17 cellular contexts compared by ENCODE assay signal in genomic region chr5:120538644-120539043, GRCh38.
A peak's percentile ranks its signal among the peaks of the same experiment; 100 is the strongest.
DNase-seq lines count a peak whose midpoint lies in the region; ATAC-seq and TF ChIP-seq lines count a peak whose summit lies in the region.
"Had no signal": no experiment of that assay in that cellular context is flagged by ENCODE, and none has a peak within 500 bp of the region (broad histone marks: within the 10 kb centered on the region; RNA-seq: fewer than 3 reads in every experiment).

No MANE protein-coding gene starts in this region.

- H3K27ac ChIP-seq in DND-41 (ENCODE audit: low read length) (no peak overlapping the region), mammary epithelial cell (ENCODE audit: insufficient read depth, low read depth, low read length) (peak overlapping the region; percentile 27), neural progenitor cell (no peak overlapping the region)
- H3K27ac ChIP-seq in effector memory CD4-positive, alpha-beta T cell (ENCODE audit: insufficient read depth, low read length, poor library complexity, severe bottlenecking), result no peak overlapping the region
- H3K27ac ChIP-seq: upper lobe of left lung had no signal

- peaks cover 2% of the 10 kb centered on the region for H3K27me3 Mint-ChIP-seq in neural progenitor cell (ENCODE audit: insufficient read depth, low read depth)
- H3K27me3 Mint-ChIP-seq in activated CD4-positive, alpha-beta memory T cell treated with anti-CD3 and anti-CD28 coated beads, Interleukin-2, amount 10 ng/mL, durations not matched to agents 7 days and 5 days, result no peaks in the 10 kb centered on the region
- no peaks in the 10 kb centered on the region for H3K27me3 Mint-ChIP-seq in stimulated activated naive CD8-positive, alpha-beta T cell treated with anti-CD3 and anti-CD28 coated beads, Interleukin-15, amount 100 ng/mL, for 72 hours
- H3K27me3 Mint-ChIP-seq: activated CD4-positive, alpha-beta memory T cell treated with anti-CD3 and anti-CD28 coated beads for 36 hours had no signal

- H2AFZ ChIP-seq in DND-41 (ENCODE audit: low read depth, low read length) (peak overlapping the region; percentile 20; the same call in 1 of the 2 replicates), mammary epithelial cell (ENCODE audit: low read depth, low read length) (peak overlapping the region; percentile 63), neural progenitor cell (replicated peaks) (peak overlapping the region; percentile 58)

- H3K4me3 ChIP-seq in DND-41 (ENCODE audit: low read depth in 1 of 2, low read length in 2 of 2), result no peak overlapping the region
- H3K4me3 ChIP-seq in mammary epithelial cell (replicated peaks in 1 of 3; ENCODE audit: insufficient read depth in 1 of 3, low read depth in 2 of 3, low read length in 3 of 3), result no peak overlapping the region
- no peak overlapping the region for H3K4me3 ChIP-seq in neural progenitor cell
- no peak overlapping the region for H3K4me3 ChIP-seq in effector memory CD4-positive, alpha-beta T cell (ENCODE audit: insufficient read depth, low read depth, low read length, poor library complexity, severe bottlenecking)
- H3K4me3 ChIP-seq: upper lobe of left lung had no signal

- H3K36me3 ChIP-seq in DND-41 (ENCODE audit: insufficient read depth, low read length) (no peaks in the 10 kb centered on the region), mammary epithelial cell (ENCODE audit: insufficient read depth, low read length) (no peaks in the 10 kb centered on the region), neural progenitor cell (no peaks in the 10 kb centered on the region)
- no peaks in the 10 kb centered on the region for H3K36me3 ChIP-seq in effector memory CD4-positive, alpha-beta T cell (ENCODE audit: control insufficient read depth, insufficient read depth, low read length)
- H3K36me3 ChIP-seq: upper lobe of left lung had no signal

- H3K27me3 ChIP-seq in DND-41 (ENCODE audit: insufficient read depth, low read length, poor library complexity) (no peaks in the 10 kb centered on the region), mammary epithelial cell (ENCODE audit: insufficient read depth, low read length) (no peaks in the 10 kb centered on the region), neural progenitor cell (no peaks in the 10 kb centered on the region)
- H3K27me3 ChIP-seq in effector memory CD4-positive, alpha-beta T cell (replicated peaks; ENCODE audit: control insufficient read depth, insufficient read depth, low read length, poor library complexity, severe bottlenecking), result no peaks in the 10 kb centered on the region
- H3K27me3 ChIP-seq: upper lobe of left lung had no signal

- no peaks in the 10 kb centered on the region for H3F3A ChIP-seq in neural progenitor cell (ENCODE audit: low read depth)

- no peaks in the 10 kb centered on the region for H3K9me3 Mint-ChIP-seq in neural progenitor cell
- peaks cover 2% of the 10 kb centered on the region for H3K9me3 Mint-ChIP-seq in activated CD4-positive, alpha-beta memory T cell treated with anti-CD3 and anti-CD28 coated beads, Interleukin-2, amount 10 ng/mL, durations not matched to agents 7 days and 5 days
- H3K9me3 Mint-ChIP-seq in stimulated activated naive CD8-positive, alpha-beta T cell treated with anti-CD3 and anti-CD28 coated beads, Interleukin-15, amount 100 ng/mL, for 72 hours, result no peaks in the 10 kb centered on the region

- TF ChIP-seq CTCF in DND-41 (IDR thresholded peaks at IDR 0.05; ENCODE audit: borderline replicate concordance, extremely low read depth, low read length, poor library complexity, severe bottlenecking) (no peak), mammary epithelial cell (conservative IDR thresholded peaks at IDR 0.05 in 1 of 2, IDR thresholded peaks at IDR 0.05 in 1 of 2; ENCODE audit: extremely low read depth in 1 of 2, insufficient read depth in 1 of 2, low read depth in 1 of 2, low read length in 2 of 2) (no peak), neural progenitor cell (IDR thresholded peaks at IDR 0.05) (no peak)

- dilution Hi-C loops in mammary epithelial cell (cut with HindIII; ENCODE audit: low sequenced_read_pairs), result no loop called here

- H3K4me1 ChIP-seq in DND-41 (ENCODE audit: insufficient read depth, low read length), result no peaks in the 10 kb centered on the region
- peaks cover 19% of the 10 kb centered on the region for H3K4me1 ChIP-seq in mammary epithelial cell (ENCODE audit: insufficient read depth, low read length)
- no peaks in the 10 kb centered on the region for H3K4me1 ChIP-seq in neural progenitor cell
- no peaks in the 10 kb centered on the region for H3K4me1 ChIP-seq in effector memory CD4-positive, alpha-beta T cell (ENCODE audit: control insufficient read depth, insufficient read depth, low read length, poor library complexity, severe bottlenecking)
- H3K4me1 ChIP-seq: upper lobe of left lung had no signal

- no peak for ATAC-seq in DND-41 (ENCODE audit: insufficient read depth, low read depth)
- no peak for ATAC-seq in stimulated activated naive CD8-positive, alpha-beta T cell treated with anti-CD3 and anti-CD28 coated beads, Interleukin-15, amount 100 ng/mL, for 72 hours

- H3K9ac ChIP-seq in DND-41 (ENCODE audit: low read depth, low read length) (no peak overlapping the region), mammary epithelial cell (ENCODE audit: insufficient read depth, low read length) (no peak overlapping the region), neural progenitor cell (no peak overlapping the region)

- no peak overlapping the region for H3K27ac Mint-ChIP-seq in neural progenitor cell
- no peak overlapping the region for H3K27ac Mint-ChIP-seq in activated CD4-positive, alpha-beta memory T cell treated with anti-CD3 and anti-CD28 coated beads, Interleukin-2, amount 10 ng/mL, durations not matched to agents 7 days and 5 days
- no peak overlapping the region for H3K27ac Mint-ChIP-seq in stimulated activated naive CD8-positive, alpha-beta T cell treated with anti-CD3 and anti-CD28 coated beads, Interleukin-15, amount 100 ng/mL, for 72 hours
- H3K27ac Mint-ChIP-seq: activated CD4-positive, alpha-beta memory T cell treated with anti-CD3 and anti-CD28 coated beads for 36 hours had no signal

- in situ Hi-C loops in KBM-7 (cut with MboI; ENCODE audit: low pct_unique_long_range_greater_than_20kb, low sequenced_read_pairs) (no loop called here), mammary epithelial cell (cut with MboI; ENCODE audit: low sequenced_read_pairs in 2 of 2) (no loop called here)

- H3K36me3 Mint-ChIP-seq in neural progenitor cell, result no peaks in the 10 kb centered on the region
- H3K36me3 Mint-ChIP-seq in activated CD4-positive, alpha-beta memory T cell treated with anti-CD3 and anti-CD28 coated beads, Interleukin-2, amount 10 ng/mL, durations not matched to agents 7 days and 5 days (ENCODE audit: low read depth), result no peaks in the 10 kb centered on the region
- H3K36me3 Mint-ChIP-seq: activated CD4-positive, alpha-beta memory T cell treated with anti-CD3 and anti-CD28 coated beads for 36 hours had no signal

- H3K4me2 ChIP-seq in DND-41 (ENCODE audit: insufficient read depth, low read length) (no peak overlapping the region), mammary epithelial cell (ENCODE audit: insufficient read depth, low read depth, low read length) (no peak overlapping the region), neural progenitor cell (no peak overlapping the region)

- no peak for DNase-seq in DND-41
- DNase-seq in KBM-7, result peak; percentile 3
- DNase-seq in mammary epithelial cell, result peak; percentile 31
- no peak for DNase-seq in neural progenitor cell (ENCODE audit: low spot score)
- DNase-seq in NK-92 (lab: John Stamatoyannopoulos, UW; ENCODE audit: unreplicated experiment), result no peak
- DNase-seq in activated CD4-positive, alpha-beta memory T cell treated with anti-CD3 and anti-CD28 coated beads, Interleukin-2, amount 10 ng/mL, durations not matched to agents 7 days and 5 days, result no peak
- no peak for DNase-seq in effector memory CD4-positive, alpha-beta T cell
- DNase-seq in stimulated activated naive CD8-positive, alpha-beta T cell treated with anti-CD3 and anti-CD28 coated beads, Interleukin-15, amount 100 ng/mL, for 72 hours, result no peak
- DNase-seq: activated CD4-positive, alpha-beta memory T cell treated with anti-CD3 and anti-CD28 coated beads for 36 hours; aorta; C1 segment of cervical spinal cord; DMS79; effector CD4-positive, alpha-beta T cell; NCI-H1436 treated with DMSO at 0.1 percent for 48 hours; SIG-M5; stimulated activated CD4-positive, alpha-beta T cell treated with anti-CD3 and anti-CD28 coated beads, Interleukin-2, amount 100 ng/mL, for 24 hours had no signal

- 100% methylated on average over 1 of the region's 2 CpGs for WGBS in mammary epithelial cell (ENCODE audit: low coverage, missing lambda C conversion rate)

- intact Hi-C loops in mammary epithelial cell (cut with micrococcal nuclease), result loop anchor here (5.0 kb wide), 1 partner anchor 79 kb away; no protein-coding TSS in a partner anchor

- no peaks in the 10 kb centered on the region for H4K20me1 ChIP-seq in DND-41 (ENCODE audit: insufficient read depth, low read length)
- H4K20me1 ChIP-seq in mammary epithelial cell (ENCODE audit: insufficient read depth, low read length), result no peaks in the 10 kb centered on the region
- no peaks in the 10 kb centered on the region for H4K20me1 ChIP-seq in neural progenitor cell (ENCODE audit: low read depth)

- POLR2A ChIA-PET in activated CD4-positive, alpha-beta memory T cell treated with anti-CD3 and anti-CD28 coated beads, Interleukin-2, amount 10 ng/mL, durations not matched to agents 7 days and 5 days (lab: Charles Lee), result no interaction called here

- H3K9me3 ChIP-seq in DND-41 (ENCODE audit: insufficient read depth, low read length, severe bottlenecking), result no peaks in the 10 kb centered on the region
- no peaks in the 10 kb centered on the region for H3K9me3 ChIP-seq in mammary epithelial cell (replicated peaks; ENCODE audit: insufficient read depth, low read length)
- H3K9me3 ChIP-seq in neural progenitor cell (ENCODE audit: low read depth), result no peaks in the 10 kb centered on the region
- no peaks in the 10 kb centered on the region for H3K9me3 ChIP-seq in effector memory CD4-positive, alpha-beta T cell (ENCODE audit: control insufficient read depth, low read length)
- H3K9me3 ChIP-seq: upper lobe of left lung had no signal

- no peak overlapping the region for H3K4me3 Mint-ChIP-seq in neural progenitor cell
- H3K4me3 Mint-ChIP-seq in activated CD4-positive, alpha-beta memory T cell treated with anti-CD3 and anti-CD28 coated beads, Interleukin-2, amount 10 ng/mL, durations not matched to agents 7 days and 5 days, result no peak overlapping the region
- no peak overlapping the region for H3K4me3 Mint-ChIP-seq in stimulated activated naive CD8-positive, alpha-beta T cell treated with anti-CD3 and anti-CD28 coated beads, Interleukin-15, amount 100 ng/mL, for 72 hours
- H3K4me3 Mint-ChIP-seq: activated CD4-positive, alpha-beta memory T cell treated with anti-CD3 and anti-CD28 coated beads for 36 hours had no signal

- H3K4me1 Mint-ChIP-seq in neural progenitor cell, result no peaks in the 10 kb centered on the region
- H3K4me1 Mint-ChIP-seq in activated CD4-positive, alpha-beta memory T cell treated with anti-CD3 and anti-CD28 coated beads, Interleukin-2, amount 10 ng/mL, durations not matched to agents 7 days and 5 days, result no peaks in the 10 kb centered on the region
- no peaks in the 10 kb centered on the region for H3K4me1 Mint-ChIP-seq in stimulated activated naive CD8-positive, alpha-beta T cell treated with anti-CD3 and anti-CD28 coated beads, Interleukin-15, amount 100 ng/mL, for 72 hours

- CTCF ChIA-PET in mammary epithelial cell (lab: Charles Lee; ENCODE audit: low non-redundant PET), result no interaction called here
- CTCF ChIA-PET in activated CD4-positive, alpha-beta memory T cell treated with anti-CD3 and anti-CD28 coated beads, Interleukin-2, amount 10 ng/mL, durations not matched to agents 7 days and 5 days (lab: Charles Lee), result no interaction called here

- H3K79me2 ChIP-seq in DND-41 (ENCODE audit: insufficient read depth, low read length), result no peaks in the 10 kb centered on the region
- H3K79me2 ChIP-seq in mammary epithelial cell (ENCODE audit: insufficient read depth, low read length), result no peaks in the 10 kb centered on the region
- no peaks in the 10 kb centered on the region for H3K79me2 ChIP-seq in neural progenitor cell (ENCODE audit: low read depth)

- no TSS peak for BruUV-seq in mammary epithelial cell (replicated peaks; lab: Mats Ljungman, UMichigan)

Comparison
In these comparisons a context has a peak if more than half of its experiments do, and no peak if none do; other contexts are left out.
1. DNase-seq: peak in KBM-7 (single experiment) and mammary epithelial cell (single experiment); none in DND-41 (single experiment), neural progenitor cell (single experiment), NK-92 (single experiment), activated CD4-positive, alpha-beta memory T cell treated with anti-CD3 and anti-CD28 coated beads, Interleukin-2, amount 10 ng/mL, durations not matched to agents 7 days and 5 days (single experiment), effector memory CD4-positive, alpha-beta T cell (0 of 3) and stimulated activated naive CD8-positive, alpha-beta T cell treated with anti-CD3 and anti-CD28 coated beads, Interleukin-15, amount 100 ng/mL, for 72 hours (0 of 2).
2. Peak in every context shown above with its lines, with median percentiles within 50 percentile points of each other: H2AFZ ChIP-seq.